18 cellular contexts compared by ENCODE assay signal in genomic region chr12:78115889-78116288, GRCh38.
"Had no signal": no experiment of that assay in that cellular context is flagged by ENCODE, and none has a peak within 500 bp of the region (broad histone marks: within the 10 kb centered on the region; RNA-seq: fewer than 3 reads in every experiment).

No MANE protein-coding gene starts in this region.

- DNase-seq: activated CD4-positive, alpha-beta T cell treated with anti-CD3 and anti-CD28 coated beads, Interleukin-2, amount 10 ng/mL, durations not matched to agents 24 days and 14 days; activated CD8-positive, alpha-beta T cell treated with anti-CD3 and anti-CD28 coated beads for 36 hours; activated naive CD4-positive, alpha-beta T cell treated with Interleukin-2 at 50 U/mL for 16 hours; activated naive CD8-positive, alpha-beta T cell treated with anti-CD3 and anti-CD28 coated beads, Interleukin-2, amount 50 U/mL, for 24 hours; activated T-cell treated with anti-CD3 and anti-CD28 coated beads, Interleukin-2, amount 50 U/mL, for 1 hour; aorta; brain microvascular endothelial cell; colonic mucosa; endodermal cell; lower lobe of right lung; naive thymus-derived CD8-positive, alpha-beta T cell; ovary; psoas muscle; right cardiac atrium; stimulated activated naive CD8-positive, alpha-beta T cell treated with anti-CD3 and anti-CD28 coated beads, Interleukin-15, Interleukin-2, amounts not matched to agents 100 U/mL and 50 U/mL, for 24 hours; T-helper 9 cell had no signal

- H3K4me3 ChIP-seq: colonic mucosa, lower lobe of right lung, ovary, psoas muscle, skin epidermis, tibial nerve had no signal

- ATAC-seq: activated CD8-positive, alpha-beta T cell treated with anti-CD3 and anti-CD28 coated beads for 36 hours; activated naive CD8-positive, alpha-beta T cell treated with anti-CD3 and anti-CD28 coated beads, Interleukin-2, amount 50 U/mL, for 24 hours; lower lobe of right lung; naive thymus-derived CD8-positive, alpha-beta T cell; psoas muscle; right cardiac atrium; stimulated activated naive CD8-positive, alpha-beta T cell treated with anti-CD3 and anti-CD28 coated beads, Interleukin-15, Interleukin-2, amounts not matched to agents 100 U/mL and 50 U/mL, for 24 hours had no signal
